27 cellular contexts compared by ENCODE assay signal in genomic region chr13:74647991-74648390, GRCh38.
"Had no signal": no experiment of that assay in that cellular context is flagged by ENCODE, and none has a peak within 500 bp of the region (broad histone marks: within the 10 kb centered on the region; RNA-seq: fewer than 3 reads in every experiment).

No MANE protein-coding gene starts in this region.

- DNase-seq: activated B cell treated with CpG ODN at 0.5 μM for 24 hours; activated CD4-positive, alpha-beta memory T cell treated with anti-CD3 and anti-CD28 coated beads for 36 hours; activated CD4-positive, alpha-beta T cell treated with anti-CD3 and anti-CD28 coated beads for 4 hours; activated CD4-positive, alpha-beta T cell treated with anti-CD3 and anti-CD28 coated beads, Interleukin-2, amount 10 ng/mL, durations not matched to agents 24 days and 14 days; activated CD4-positive, alpha-beta T cell treated with anti-CD3 and anti-CD28 coated beads, Interleukin-2, amount 50 U/mL, for 1 hour; activated CD4-positive, alpha-beta T cell treated with anti-CD3 and anti-CD28 coated beads, Interleukin-2, amount 50 U/mL, for 4 hours; activated CD4-positive, CD25-positive, alpha-beta regulatory T cell treated with anti-CD3 and anti-CD28 coated beads, Interleukin-2, amount 50 U/mL, for 72 hours; activated CD8-positive, alpha-beta memory T cell treated with anti-CD3 and anti-CD28 coated beads, Interleukin-2, amount 50 U/mL, for 4 hours; activated CD8-positive, alpha-beta T cell treated with anti-CD3 and anti-CD28 coated beads for 36 hours; activated effector memory CD4-positive, alpha-beta T cell treated with anti-CD3 and anti-CD28 coated beads, Interleukin-2, amount 50 U/mL, for 16 hours; activated gamma-delta T cell treated with Interleukin-2 at 50 U/mL for 16 hours; activated naive CD4-positive, alpha-beta T cell; activated naive CD4-positive, alpha-beta T cell treated with anti-CD3 and anti-CD28 coated beads for 36 hours; activated naive CD4-positive, alpha-beta T cell treated with anti-CD3 and anti-CD28 coated beads, Interleukin-2, amount 50 U/mL, for 16 hours; activated naive CD8-positive, alpha-beta T cell treated with anti-CD3 and anti-CD28 coated beads for 36 hours; activated T-cell treated with anti-CD3 and anti-CD28 coated beads for 4 hours; activated T-cell treated with anti-CD3 and anti-CD28 coated beads, Interleukin-2, amount 50 U/mL, for 1 hour; activated T-cell treated with anti-CD3 and anti-CD28 coated beads, Interleukin-2, amount 50 U/mL, for 4 hours; activated T-cell treated with anti-CD3 and anti-CD28 coated beads, Interleukin-2, amount 50 U/mL, for 72 hours; adrenal gland; amygdala; anterior cingulate cortex; caudate nucleus; cerebellar nuclear complex; T-helper 1 cell; T-helper 2 cell; T-helper 9 cell had no signal
